ENCODE assay signal across 1 cellular context in genomic region chr22:44723801-44724200, GRCh38.
TF ChIP-seq lines count a peak whose summit lies in the region.

No MANE protein-coding gene starts in this region.

TF ChIP-seq in K562, 482 proteins besides CTCF, POLR2A, EP300 and RAD21:
- TF ChIP-seq ZBTB26 (CRISPR knock-in tag; IDR thresholded peaks at IDR 0.05) (no peak), ZNF316 (IDR thresholded peaks at IDR 0.05) (peak; percentile 37; the same call in 1 of the 2 replicates), NKRF (IDR thresholded peaks at IDR 0.05; ENCODE audit: borderline replicate concordance) (no peak), C11orf30 (IDR thresholded peaks at IDR 0.05; ENCODE audit: low read depth) (0 out of 2 replicates have a peak, but pooled peaks have one; percentile 19), PRDM10 (IDR thresholded peaks at IDR 0.05; ENCODE audit: partially characterized antibody) (peak; percentile 73), NFYB (IDR thresholded peaks at IDR 0.05; ENCODE audit: extremely low read depth, insufficient read length) (peak; percentile 36), PKNOX1 (IDR thresholded peaks at IDR 0.05) (no peak), LARP7 (IDR thresholded peaks at IDR 0.05) (no peak), ATF4 (CRISPR knock-in tag; IDR thresholded peaks at IDR 0.05) (no peak), MCM2 (IDR thresholded peaks at IDR 0.05; ENCODE audit: low read depth) (no peak), MLX (CRISPR knock-in tag; conservative IDR thresholded peaks at IDR 0.05) (no peak), RBM25 (IDR thresholded peaks at IDR 0.05; ENCODE audit: low read depth, low read length, severe bottlenecking) (peak; percentile 64), JUND (IDR thresholded peaks at IDR 0.05; ENCODE audit: borderline replicate concordance, low read depth, low read length) (no peak), JUND (tag; IDR thresholded peaks at IDR 0.05; ENCODE audit: borderline replicate concordance, low read depth, low read length) (no peak), RBBP5 (IDR thresholded peaks at IDR 0.05; ENCODE audit: borderline replicate concordance, insufficient read depth, low read length, poor library complexity, severe bottlenecking) (no peak), FOXP1 (CRISPR knock-in tag; IDR thresholded peaks at IDR 0.05) (no peak), ZNF639 (CRISPR knock-in tag; conservative IDR thresholded peaks at IDR 0.05 in 1 of 2, IDR thresholded peaks at IDR 0.05 in 1 of 2) (no peak), TOE1 (IDR thresholded peaks at IDR 0.05; ENCODE audit: borderline replicate concordance) (no peak), TOE1 (CRISPR knock-in tag; IDR thresholded peaks at IDR 0.05; ENCODE audit: borderline replicate concordance, low read depth) (no peak), SLC30A9 (CRISPR knock-in tag; IDR thresholded peaks at IDR 0.05) (no peak), EWSR1 (IDR thresholded peaks at IDR 0.05; ENCODE audit: borderline replicate concordance, low read depth, partially characterized antibody) (no peak), SREBF2 (CRISPR knock-in tag; IDR thresholded peaks at IDR 0.05) (no peak), MBD2 (IDR thresholded peaks at IDR 0.05; ENCODE audit: borderline replicate concordance, low read depth) (0 out of 2 replicates have a peak, but pooled peaks have one; percentile 26), FOS (IDR thresholded peaks at IDR 0.05; ENCODE audit: extremely low read depth, insufficient read length) (peak; percentile 50), ZFPM2 (CRISPR knock-in tag; IDR thresholded peaks at IDR 0.05) (no peak), ASH1L (IDR thresholded peaks at IDR 0.05; ENCODE audit: borderline replicate concordance, low read depth, partially characterized antibody) (peak; percentile 59), RREB1 (CRISPR knock-in tag; IDR thresholded peaks at IDR 0.05) (no peak), ESRRA (IDR thresholded peaks at IDR 0.05; ENCODE audit: borderline replicate concordance, low read depth) (no peak)
